29 cellular contexts compared by ENCODE assay signal in the genomic region with DNA sequence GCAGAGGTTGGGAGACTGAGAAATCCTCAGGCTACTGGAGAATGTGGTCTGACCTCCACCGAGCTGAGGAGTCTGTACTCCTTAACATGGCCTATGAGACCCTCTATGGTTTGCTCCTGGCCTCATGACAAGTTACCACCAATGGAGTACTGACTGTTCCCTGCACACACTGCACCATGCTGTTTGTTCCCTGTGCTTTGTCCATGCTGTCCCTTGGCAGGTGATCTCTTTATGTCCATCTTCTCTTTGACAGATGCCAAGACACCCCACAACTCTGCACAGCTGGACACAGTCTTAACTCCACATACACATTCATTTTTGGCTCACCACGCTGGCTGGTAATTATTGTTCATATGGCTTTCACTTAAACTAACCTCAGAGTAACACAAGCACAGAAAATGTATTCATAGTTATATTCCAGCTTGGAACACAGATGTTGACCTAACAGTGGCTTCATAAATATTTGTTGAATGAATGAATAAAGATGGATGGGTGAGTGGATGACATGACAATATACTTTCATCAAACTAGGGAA.
DNase-seq lines count a peak whose midpoint lies in the region; ATAC-seq, FAIRE-seq and TF ChIP-seq lines count a peak whose summit lies in the region.
"Had no signal": no experiment of that assay in that cellular context is flagged by ENCODE, and none has a peak within 500 bp of the region (broad histone marks: within the 10 kb centered on the region; RNA-seq: fewer than 3 reads in every experiment).

No MANE protein-coding gene starts in this region.

- H3K27me3 Mint-ChIP-seq in activated CD8-positive, alpha-beta memory T cell treated with anti-CD3 and anti-CD28 coated beads, Interleukin-2, amount 10 ng/mL, durations not matched to agents 7 days and 5 days: no peaks in the 10 kb centered on the region
- H3K27me3 Mint-ChIP-seq: activated naive CD8-positive, alpha-beta T cell; naive thymus-derived CD8-positive, alpha-beta T cell had no signal

- H3K27ac ChIP-seq in GM12878 (ENCODE audit: control insufficient read depth, insufficient read depth): peak overlapping the region; percentile 36; the same call in 1 of the 2 replicates
- H3K27ac ChIP-seq in hepatocyte: no peak overlapping the region
- H3K27ac ChIP-seq: pancreas, right lobe of liver had no signal

- POLR2A ChIA-PET in GM12878 (lab: Charles Lee): interaction anchor here (0.8 to 8.2 kb wide), 5 partner anchors 9 to 83 kb away, joined by 3 to 97 read pairs (median 9); no protein-coding TSS in a partner anchor

- H3K4me3 Mint-ChIP-seq in activated CD8-positive, alpha-beta memory T cell treated with anti-CD3 and anti-CD28 coated beads, Interleukin-2, amount 10 ng/mL, durations not matched to agents 7 days and 5 days: no peak overlapping the region
- H3K4me3 Mint-ChIP-seq: activated naive CD8-positive, alpha-beta T cell; brain; endodermal cell had no signal

- H4K20me1 ChIP-seq in GM12878 (ENCODE audit: control insufficient read depth, insufficient read depth): no peaks in the 10 kb centered on the region
- no peaks in the 10 kb centered on the region for H4K20me1 ChIP-seq in hepatocyte (ENCODE audit: insufficient read depth, poor library complexity, severe bottlenecking)

- no peak for DNase-seq in activated CD8-positive, alpha-beta memory T cell treated with anti-CD3 and anti-CD28 coated beads, Interleukin-2, amount 10 ng/mL, durations not matched to agents 7 days and 5 days
- DNase-seq in activated CD8-positive, alpha-beta memory T cell treated with anti-CD3 and anti-CD28 coated beads for 24 hours: no peak
- DNase-seq in GM12878 (ENCODE audit: low read depth, low spot score) (no peak), hepatocyte (ENCODE audit: low spot score) (no peak), NK-92 (lab: John Stamatoyannopoulos, UW; ENCODE audit: unreplicated experiment) (no peak)
- DNase-seq: 8988T; activated CD4-positive, CD25-positive, alpha-beta regulatory T cell; Caco-2; endodermal cell; glutamatergic neuron; NCI-H1092; NCI-H2081; NCI-H510A; pancreas; right lobe of liver; stimulated activated CD4-positive, alpha-beta T cell treated with anti-CD3 and anti-CD28 coated beads, Interleukin-15, amount 100 ng/mL, for 24 hours; T-helper 9 cell had no signal

- no peak for FAIRE-seq in GM12878 (lab: Jason Lieb, UNC)
- FAIRE-seq: K562, pancreas, RCC 7860 had no signal

- in situ Hi-C loops in GM12878 (cut with MboI): no loop called here

- TF ChIP-seq POLR2A in GM12878 (IDR thresholded peaks at IDR 0.05; ENCODE audit: low read depth, low read length): no peak

- CTCF ChIA-PET in activated CD8-positive, alpha-beta memory T cell treated with anti-CD3 and anti-CD28 coated beads, Interleukin-2, amount 10 ng/mL, durations not matched to agents 7 days and 5 days (lab: Charles Lee): interaction anchor here (0.9 to 3.3 kb wide), 10 partner anchors 9 to 260 kb away, joined by 3 to 14 read pairs (median 3); partner anchors contain the start of gene ATXN1
- CTCF ChIA-PET in GM12878 (lab: Yijun Ruan, JAX): interaction anchor here (0.9 to 4.8 kb wide), 11 partner anchors 10 to 260 kb away, joined by 3 to 64 read pairs (median 10); partner anchors contain the start of gene ATXN1

- no peaks in the 10 kb centered on the region for H3K9me2 ChIP-seq in hepatocyte (replicated peaks; ENCODE audit: insufficient read depth)

- no peaks in the 10 kb centered on the region for H3K27me3 ChIP-seq in GM12878 (replicated peaks in 1 of 2; ENCODE audit: control insufficient read depth in 2 of 2, insufficient read depth in 2 of 2, low read length in 1 of 2)
- H3K27me3 ChIP-seq in hepatocyte: no peaks in the 10 kb centered on the region
- H3K27me3 ChIP-seq: pancreas, right lobe of liver, vagina had no signal

- intact Hi-C loops in GM12878 (cut with micrococcal nuclease; ENCODE audit: unreplicated experiment): no loop called here

- no peak for TF ChIP-seq EP300 in GM12878 (IDR thresholded peaks at IDR 0.05; ENCODE audit: borderline replicate concordance in 1 of 2, control insufficient read depth in 1 of 2, low read depth in 2 of 2, low read length in 2 of 2)

- peaks cover 45% of the 10 kb centered on the region for H3K4me1 Mint-ChIP-seq in activated CD8-positive, alpha-beta memory T cell treated with anti-CD3 and anti-CD28 coated beads, Interleukin-2, amount 10 ng/mL, durations not matched to agents 7 days and 5 days
- H3K4me1 Mint-ChIP-seq: endodermal cell had no signal

- H3K4me2 ChIP-seq in GM12878 (ENCODE audit: control insufficient read depth, insufficient read depth) (peak overlapping the region; percentile 85), hepatocyte (no peak overlapping the region)

- no peak for ATAC-seq in activated CD8-positive, alpha-beta memory T cell treated with anti-CD3 and anti-CD28 coated beads, Interleukin-2, amount 10 ng/mL, durations not matched to agents 7 days and 5 days
- ATAC-seq in GM18907 (IDR thresholded peaks at IDR 0.05; ENCODE audit: unreplicated experiment): peak; percentile 43
- peak; percentile 9 for ATAC-seq in HG03520 (IDR thresholded peaks at IDR 0.05; ENCODE audit: unreplicated experiment)
- ATAC-seq in GM12878: peak; percentile 36
- ATAC-seq in HG03097 (IDR thresholded peaks at IDR 0.05; ENCODE audit: low FRiP score, unreplicated experiment): no peak
- ATAC-seq: HCT116, K562, left lobe of liver, pancreas, right lobe of liver, SK-N-SH treated with all-trans-retinoic acid at 6 μM for 48 hours had no signal

- H3K79me2 ChIP-seq in GM12878 (ENCODE audit: control insufficient read depth, insufficient read depth, low read length): peaks cover 3% of the 10 kb centered on the region
- no peaks in the 10 kb centered on the region for H3K79me2 ChIP-seq in hepatocyte

- H3K4me1 ChIP-seq in GM12878 (ENCODE audit: control insufficient read depth, insufficient read depth, low read length) (peaks cover 48% of the 10 kb centered on the region), hepatocyte (ENCODE audit: insufficient read depth) (peaks cover 8% of the 10 kb centered on the region)
- H3K4me1 ChIP-seq: Caco-2, pancreas, right lobe of liver had no signal

- BruUV-seq in GM12878 (replicated peaks; lab: Mats Ljungman, UMichigan): no TSS peak

- SMC1A ChIA-PET in GM12878 (lab: Charles Lee; ENCODE audit: uncharacterized antibody, unreplicated experiment): interaction anchor here (1.0 to 6.9 kb wide), 16 partner anchors 10 to 260 kb away, joined by 3 to 154 read pairs (median 16); partner anchors contain the start of gene ATXN1

- 52% methylated on average over 2 of the region's 2 CpGs for WGBS in GM12878 (ENCODE audit: insufficient coverage, insufficient replicate concordance, low lambda C conversion rate, missing lambda C conversion rate)
- 94% methylated on average over 2 of the region's 2 CpGs for WGBS in hepatocyte (ENCODE audit: low lambda C conversion rate, missing lambda C conversion rate)

- H3K4me3 ChIP-seq in GM12878 (no peak overlapping the region), hepatocyte (no peak overlapping the region)
- H3K4me3 ChIP-seq: K562, pancreas, right lobe of liver, vagina had no signal

- TF ChIP-seq CTCF in GM12878 (IDR thresholded peaks at IDR 0.05 in 2 of 3, conservative IDR thresholded peaks at IDR 0.05 in 1 of 3; ENCODE audit: control insufficient read depth in 2 of 3, extremely low read depth in 1 of 3, insufficient read depth in 1 of 3, low read depth in 3 of 3, low read length in 3 of 3) (no peak), hepatocyte (IDR thresholded peaks at IDR 0.05; ENCODE audit: poor library complexity) (no peak)

- RAD21 ChIA-PET in GM12878 (lab: Charles Lee; ENCODE audit: unreplicated experiment): interaction anchor here (1.3 to 3.7 kb wide), 16 partner anchors 10 to 260 kb away, joined by 3 to 56 read pairs (median 14); partner anchors contain the start of gene ATXN1

- H3K27ac Mint-ChIP-seq in activated CD8-positive, alpha-beta memory T cell treated with anti-CD3 and anti-CD28 coated beads, Interleukin-2, amount 10 ng/mL, durations not matched to agents 7 days and 5 days: peak overlapping the region; percentile 25
- H3K27ac Mint-ChIP-seq: activated naive CD8-positive, alpha-beta T cell; endodermal cell had no signal

- H3K36me3 ChIP-seq in GM12878 (ENCODE audit: control insufficient read depth in 2 of 2, insufficient read depth in 2 of 2, low read length in 1 of 2) (no peaks in the 10 kb centered on the region; a peak in 1 of 4 replicates), hepatocyte (replicated peaks; ENCODE audit: insufficient read depth, low read depth) (no peaks in the 10 kb centered on the region)
- H3K36me3 ChIP-seq: pancreas, right lobe of liver, vagina had no signal

- H3K36me3 Mint-ChIP-seq in activated CD8-positive, alpha-beta memory T cell treated with anti-CD3 and anti-CD28 coated beads, Interleukin-2, amount 10 ng/mL, durations not matched to agents 7 days and 5 days: peaks cover 43% of the 10 kb centered on the region

- H2AFZ ChIP-seq in GM12878 (ENCODE audit: control insufficient read depth, low read depth, low read length) (no peak overlapping the region), hepatocyte (no peak overlapping the region)

- no peaks in the 10 kb centered on the region for H3K9me3 Mint-ChIP-seq in activated CD8-positive, alpha-beta memory T cell treated with anti-CD3 and anti-CD28 coated beads, Interleukin-2, amount 10 ng/mL, durations not matched to agents 7 days and 5 days (ENCODE audit: low read depth)

- no peak overlapping the region for H3K9ac ChIP-seq in GM12878 (ENCODE audit: control insufficient read depth, insufficient read depth, low read length)

- H3K9me3 ChIP-seq in GM12878 (replicated peaks; ENCODE audit: control insufficient read depth, insufficient read depth, low read length): peaks cover 11% of the 10 kb centered on the region
- H3K9me3 ChIP-seq in hepatocyte (ENCODE audit: low read depth): no peaks in the 10 kb centered on the region
- H3K9me3 ChIP-seq: Caco-2, pancreas, right lobe of liver, vagina had no signal

- TF ChIP-seq RAD21 in GM12878 (IDR thresholded peaks at IDR 0.05; ENCODE audit: insufficient read depth, low read depth, low read length): no peak

Comparison
In these comparisons a context has a peak if more than half of its experiments do, and no peak if none do; other contexts are left out.
1. ATAC-seq: peak in GM18907 (single experiment), HG03520 (single experiment) and GM12878 (single experiment); none in activated CD8-positive, alpha-beta memory T cell treated with anti-CD3 and anti-CD28 coated beads, Interleukin-2, amount 10 ng/mL, durations not matched to agents 7 days and 5 days (single experiment) and HG03097 (single experiment).